Comparison of ENCODE assay signal across 31 cellular contexts in genomic region chrX:111888600-111888999, GRCh38. TPM values are rescaled to one million over a fixed set of nuclear protein-coding genes. Genes with fewer than 3 reads are reported as not detected.
"Had no signal": no experiment of that assay in that cellular context is flagged by ENCODE, and none has a peak within 500 bp of the region (broad histone marks: within the 10 kb centered on the region; RNA-seq: fewer than 3 reads in every experiment).

No MANE protein-coding gene starts in this region.

- H3K36me3 ChIP-seq: adrenal gland, ascending aorta, brain microvascular endothelial cell, breast epithelium, cardiac muscle cell had no signal

- FAIRE-seq: bronchial epithelial cell had no signal

- H3K27ac ChIP-seq: adrenal gland, ascending aorta, body of pancreas, brain microvascular endothelial cell, breast epithelium, cardiac muscle cell had no signal

- H3K4me1 ChIP-seq: adrenal gland, ascending aorta, body of pancreas, breast epithelium had no signal

- DNase-seq: activated effector memory CD4-positive, alpha-beta T cell treated with anti-CD3 and anti-CD28 coated beads, Interleukin-2, amount 50 U/mL, for 16 hours; activated effector memory CD4-positive, alpha-beta T cell treated with Interleukin-2 at 50 U/mL for 16 hours; activated gamma-delta T cell; activated gamma-delta T cell treated with Interleukin-2 at 50 U/mL for 16 hours; activated naive CD4-positive, alpha-beta T cell; activated naive CD4-positive, alpha-beta T cell treated with anti-CD3 and anti-CD28 coated beads for 36 hours; activated naive CD4-positive, alpha-beta T cell treated with anti-CD3 and anti-CD28 coated beads, Interleukin-2, amount 10 ng/mL, durations not matched to agents 7 days and 5 days; activated naive CD4-positive, alpha-beta T cell treated with anti-CD3 and anti-CD28 coated beads, Interleukin-2, amount 50 U/mL, for 16 hours; activated naive CD4-positive, alpha-beta T cell treated with Interleukin-2 at 50 U/mL for 16 hours; activated naive CD8-positive, alpha-beta T cell treated with anti-CD3 and anti-CD28 coated beads for 36 hours; activated naive CD8-positive, alpha-beta T cell treated with anti-CD3 and anti-CD28 coated beads, Interleukin-2, amount 10 ng/mL, durations not matched to agents 7 days and 5 days; activated naive CD8-positive, alpha-beta T cell treated with anti-CD3 and anti-CD28 coated beads, Interleukin-2, amount 50 U/mL, for 24 hours; activated T-cell treated with anti-CD3 and anti-CD28 coated beads, Interleukin-2, amount 50 U/mL, for 1 hour; activated T-cell treated with anti-CD3 and anti-CD28 coated beads, Interleukin-2, amount 50 U/mL, for 24 hours; activated T-cell treated with anti-CD3 and anti-CD28 coated beads, Interleukin-2, amount 50 U/mL, for 4 hours; activated T-cell treated with anti-CD3 and anti-CD28 coated beads, Interleukin-2, amount 50 U/mL, for 48 hours; activated T-cell treated with anti-CD3 and anti-CD28 coated beads, Interleukin-2, amount 50 U/mL, for 72 hours; adrenal gland; amniotic stem cell; amygdala; anterior cingulate cortex; aorta; body of pancreas; brain microvascular endothelial cell; caudate nucleus; central memory CD4-positive, alpha-beta T cell; cerebellar nuclear complex had no signal

- H3K27me3 ChIP-seq: ascending aorta, body of pancreas, brain microvascular endothelial cell, cardiac muscle cell had no signal

- H3K4me3 ChIP-seq: adrenal gland, ascending aorta, body of pancreas, breast epithelium, cardiac muscle cell had no signal

- H3K9me3 ChIP-seq: adrenal gland, ascending aorta, body of pancreas, breast epithelium had no signal

RNA-seq across cellular contexts. Expression of gene TRPC5OS, which starts 12.6 kb away (rescaled TPM):
- polyA plus RNA-seq: aorta, cardiac muscle cell had no signal
